In genomic region chr9:2227468-2227867, GRCh38 we compare ENCODE assay signal across 16 cellular contexts.
DNase-seq lines count a peak whose midpoint lies in the region; ATAC-seq and TF ChIP-seq lines count a peak whose summit lies in the region.
"Had no signal": no experiment of that assay in that cellular context is flagged by ENCODE, and none has a peak within 500 bp of the region (broad histone marks: within the 10 kb centered on the region; RNA-seq: fewer than 3 reads in every experiment).

No MANE protein-coding gene starts in this region.

- H3K9me3 Mint-ChIP-seq in endodermal cell: peaks cover 35% of the 10 kb centered on the region
- H3K9me3 Mint-ChIP-seq in nephron progenitor cell: peaks cover 23% of the 10 kb centered on the region

- no peaks in the 10 kb centered on the region for H3K36me3 ChIP-seq in HUES6 (ENCODE audit: control insufficient read depth, insufficient read depth, low read length)
- H3K36me3 ChIP-seq in endodermal cell (ENCODE audit: control insufficient read depth, insufficient read depth, low read length): peaks cover 33% of the 10 kb centered on the region
- H3K36me3 ChIP-seq: BLaER1, HAP-1, SJCRH30 had no signal

- H3K27me3 ChIP-seq in HUES6 (ENCODE audit: control insufficient read depth, insufficient read depth, low read length) (no peaks in the 10 kb centered on the region), endodermal cell (ENCODE audit: control insufficient read depth, insufficient read depth, low read length, poor library complexity, severe bottlenecking) (no peaks in the 10 kb centered on the region)
- H3K27me3 ChIP-seq: BLaER1, SJCRH30 had no signal

- H3K9me3 ChIP-seq in HUES6 (ENCODE audit: control insufficient read depth, insufficient read depth, low read depth, low read length) (peaks cover 14% of the 10 kb centered on the region), endodermal cell (ENCODE audit: control insufficient read depth, low read length) (peaks cover 35% of the 10 kb centered on the region)
- H3K9me3 ChIP-seq: HAP-1, SJCRH30 had no signal

- WGBS in endodermal cell (ENCODE audit: insufficient coverage in 1 of 2, insufficient read length in 1 of 2), 2 experiments: 97% methylated on average over 3 of the region's 3 CpGs

- H3K4me3 Mint-ChIP-seq in endodermal cell (no peak overlapping the region), nephron progenitor cell (no peak overlapping the region)
- H3K4me3 Mint-ChIP-seq: activated naive CD8-positive, alpha-beta T cell treated with anti-CD3 and anti-CD28 coated beads, Interleukin-2, amount 10 ng/mL, durations not matched to agents 7 days and 5 days had no signal

- TF ChIP-seq CTCF in AG10803 (conservative IDR thresholded peaks at IDR 0.05; ENCODE audit: low read length) (no peak), endodermal cell (conservative IDR thresholded peaks at IDR 0.05) (no peak), nephron progenitor cell (IDR thresholded peaks at IDR 0.05) (no peak)

- no peak overlapping the region for H3K4me3 ChIP-seq in AG10803 (ENCODE audit: low read length)
- H3K4me3 ChIP-seq in HUES6 (ENCODE audit: low read depth, low read length): no peak overlapping the region
- H3K4me3 ChIP-seq in endodermal cell (ENCODE audit: low read length): no peak overlapping the region
- H3K4me3 ChIP-seq: BLaER1, HAP-1, lung, SJCRH30 had no signal

- no peak for ATAC-seq in GM18909 (IDR thresholded peaks at IDR 0.05; ENCODE audit: poor library complexity, unreplicated experiment)

- H3K27me3 Mint-ChIP-seq in endodermal cell (ENCODE audit: insufficient read depth): no peaks in the 10 kb centered on the region
- peaks cover 3% of the 10 kb centered on the region for H3K27me3 Mint-ChIP-seq in nephron progenitor cell (ENCODE audit: low read depth, poor library complexity)
- H3K27me3 Mint-ChIP-seq: activated naive CD8-positive, alpha-beta T cell treated with anti-CD3 and anti-CD28 coated beads, Interleukin-2, amount 10 ng/mL, durations not matched to agents 7 days and 5 days had no signal

- H3K4me1 Mint-ChIP-seq in endodermal cell (peaks cover 23% of the 10 kb centered on the region), nephron progenitor cell (peaks cover 18% of the 10 kb centered on the region)

- H3K9ac ChIP-seq in HUES6 (ENCODE audit: low read length) (no peak overlapping the region), endodermal cell (ENCODE audit: extremely low read depth, low read length, poor library complexity, severe bottlenecking) (no peak overlapping the region)
- H3K9ac ChIP-seq: BLaER1 had no signal

- H3K36me3 Mint-ChIP-seq in endodermal cell (ENCODE audit: low read depth) (peaks cover 84% of the 10 kb centered on the region), nephron progenitor cell (ENCODE audit: low read depth) (no peaks in the 10 kb centered on the region)
- H3K36me3 Mint-ChIP-seq: activated naive CD8-positive, alpha-beta T cell treated with anti-CD3 and anti-CD28 coated beads, Interleukin-2, amount 10 ng/mL, durations not matched to agents 7 days and 5 days had no signal

- DNase-seq in AG10803 (ENCODE audit: low read depth) (peak; percentile 77), endodermal cell (peak; percentile 52), nephron progenitor cell (no peak), NCI-H1694 treated with DMSO at 0.1 percent for 48 hours (lab: John Stamatoyannopoulos, UW) (no peak), NCI-H128 (lab: John Stamatoyannopoulos, UW; ENCODE audit: unreplicated experiment) (no peak), ecto neural progenitor cell (ENCODE audit: low spot score) (no peak)
- DNase-seq: effector CD4-positive, alpha-beta T cell; NCI-H1417 treated with DMSO at 0.1 percent for 48 hours had no signal

- 0 out of 2 replicates have a peak, but pooled peaks cover 3% of the 10 kb centered on the region for H3K4me1 ChIP-seq in HUES6 (ENCODE audit: control insufficient read depth, insufficient read depth, low read length)
- no peaks in the 10 kb centered on the region for H3K4me1 ChIP-seq in endodermal cell (ENCODE audit: control insufficient read depth, insufficient read depth, low read length)
- H3K4me1 ChIP-seq: HAP-1 had no signal

- peak overlapping the region; percentile 81 for H3K27ac Mint-ChIP-seq in endodermal cell
- H3K27ac Mint-ChIP-seq in nephron progenitor cell: peak overlapping the region; percentile 51
- H3K27ac Mint-ChIP-seq: activated naive CD8-positive, alpha-beta T cell treated with anti-CD3 and anti-CD28 coated beads, Interleukin-2, amount 10 ng/mL, durations not matched to agents 7 days and 5 days had no signal

- 0 out of 2 replicates have a peak overlapping the region, but pooled peaks have one; percentile 29 for H3K27ac ChIP-seq in HUES6 (ENCODE audit: low read depth, low read length)
- H3K27ac ChIP-seq in endodermal cell (ENCODE audit: low read depth, low read length): peak overlapping the region; percentile 42
- H3K27ac ChIP-seq: SJCRH30, VCaP had no signal

Comparison
In these comparisons a context has a peak if more than half of its experiments do, and no peak if none do; other contexts are left out.
1. DNase-seq: peak in AG10803 (single experiment) and endodermal cell (single experiment); none in nephron progenitor cell (single experiment), NCI-H1694 treated with DMSO at 0.1 percent for 48 hours (single experiment), NCI-H128 (single experiment) and ecto neural progenitor cell (single experiment).